16 cellular contexts compared by ENCODE assay signal in the genomic region with DNA sequence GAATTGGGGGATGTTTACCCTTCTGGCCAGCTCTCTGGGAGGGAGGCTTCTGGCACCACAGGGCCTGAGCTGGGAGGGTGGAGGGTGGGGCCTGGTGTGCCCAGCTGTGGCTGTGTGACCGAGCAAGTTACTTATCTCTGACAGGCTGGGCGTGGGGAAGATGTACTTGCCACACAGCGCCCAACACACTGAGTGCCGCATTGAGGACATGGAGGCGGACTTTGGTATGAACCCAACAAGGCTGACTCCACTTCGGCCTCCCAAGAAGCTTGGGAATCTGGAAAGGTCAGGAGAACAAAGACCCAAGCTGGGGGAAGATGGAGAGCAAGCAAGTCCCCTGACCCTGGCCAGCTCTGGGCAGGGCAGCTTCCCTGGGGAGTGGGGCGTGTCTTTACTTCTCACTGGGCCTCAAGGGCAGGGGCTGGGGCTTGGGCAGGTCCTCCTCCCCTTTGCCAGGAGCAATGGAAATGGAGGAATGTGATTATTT. TPM values are rescaled to one million over a fixed set of nuclear protein-coding genes. Genes with fewer than 3 reads are reported as not detected.
A peak's percentile ranks its signal among the peaks of the same experiment; 100 is the strongest.
DNase-seq lines count a peak whose midpoint lies in the region; ATAC-seq and TF ChIP-seq lines count a peak whose summit lies in the region.
"Had no signal": no experiment of that assay in that cellular context is flagged by ENCODE, and none has a peak within 500 bp of the region (broad histone marks: within the 10 kb centered on the region; RNA-seq: fewer than 3 reads in every experiment).

No MANE protein-coding gene starts in this region.

- H3K9ac ChIP-seq in BLaER1, result no peak overlapping the region
- H3K9ac ChIP-seq in OCI-LY3 (ENCODE audit: low read length), result no peak overlapping the region
- H3K9ac ChIP-seq in endodermal cell (ENCODE audit: extremely low read depth, low read length, poor library complexity, severe bottlenecking), result no peak overlapping the region

- peaks cover 96% of the 10 kb centered on the region for H3K79me2 ChIP-seq in OCI-LY3 (ENCODE audit: low read length)

- H3K27ac ChIP-seq in BLaER1 (no peak overlapping the region), OCI-LY3 (ENCODE audit: low read length) (peak overlapping the region; percentile 48), endodermal cell (ENCODE audit: low read depth, low read length) (no peak overlapping the region)

- peak overlapping the region; percentile 4 for H3K4me3 Mint-ChIP-seq in endodermal cell
- H3K4me3 Mint-ChIP-seq in neural crest cell, result peak overlapping the region; percentile 85
- H3K4me3 Mint-ChIP-seq: activated CD4-positive, alpha-beta T cell treated with anti-CD3 and anti-CD28 coated beads, Interleukin-2, amount 10 ng/mL, durations not matched to agents 7 days and 5 days; activated naive CD8-positive, alpha-beta T cell had no signal

- H3K9me3 ChIP-seq in BLaER1, result no peaks in the 10 kb centered on the region
- no peaks in the 10 kb centered on the region for H3K9me3 ChIP-seq in OCI-LY3 (ENCODE audit: insufficient read depth, low read length)
- no peaks in the 10 kb centered on the region for H3K9me3 ChIP-seq in endodermal cell (ENCODE audit: control insufficient read depth, low read length)

- H3K9me3 Mint-ChIP-seq in endodermal cell (peaks cover 3% of the 10 kb centered on the region), neural crest cell (no peaks in the 10 kb centered on the region)
- H3K9me3 Mint-ChIP-seq: activated CD4-positive, alpha-beta T cell treated with anti-CD3 and anti-CD28 coated beads, Interleukin-2, amount 10 ng/mL, durations not matched to agents 7 days and 5 days had no signal

- H3K36me3 ChIP-seq in BLaER1 (no peaks in the 10 kb centered on the region), OCI-LY3 (replicated peaks; ENCODE audit: low read depth, low read length) (peaks cover 57% of the 10 kb centered on the region), endodermal cell (ENCODE audit: control insufficient read depth, insufficient read depth, low read length) (no peaks in the 10 kb centered on the region)

- no peak overlapping the region for H3K27ac Mint-ChIP-seq in endodermal cell
- H3K27ac Mint-ChIP-seq in neural crest cell (ENCODE audit: unreplicated experiment), result no peak overlapping the region
- H3K27ac Mint-ChIP-seq: activated CD4-positive, alpha-beta T cell treated with anti-CD3 and anti-CD28 coated beads, Interleukin-2, amount 10 ng/mL, durations not matched to agents 7 days and 5 days; activated naive CD8-positive, alpha-beta T cell had no signal

- no peak for TF ChIP-seq CTCF in OCI-LY3 (IDR thresholded peaks at IDR 0.05; ENCODE audit: low read depth, low read length)
- no peak for TF ChIP-seq CTCF in endodermal cell (conservative IDR thresholded peaks at IDR 0.05)
- no peak for TF ChIP-seq CTCF in neural crest cell (conservative IDR thresholded peaks at IDR 0.05)

- H3K4me2 ChIP-seq in BLaER1, result 0 out of 2 replicates have a peak overlapping the region, but pooled peaks have one; percentile 2
- peak overlapping the region; percentile 29; the same call in 1 of the 2 replicates for H3K4me2 ChIP-seq in OCI-LY3 (ENCODE audit: low read length)

- no peak overlapping the region for H3K4me3 ChIP-seq in BLaER1
- no peak overlapping the region for H3K4me3 ChIP-seq in OCI-LY3 (ENCODE audit: low read length)
- no peak overlapping the region for H3K4me3 ChIP-seq in endodermal cell (ENCODE audit: low read length)

- ATAC-seq in GM21576 (IDR thresholded peaks at IDR 0.05; ENCODE audit: unreplicated experiment) (no peak), GM21526 (IDR thresholded peaks at IDR 0.05; ENCODE audit: low FRiP score, unreplicated experiment) (no peak)

- H3K27me3 Mint-ChIP-seq in endodermal cell (ENCODE audit: insufficient read depth), result peaks cover 42% of the 10 kb centered on the region
- H3K27me3 Mint-ChIP-seq in neural crest cell (ENCODE audit: low read depth), result peaks cover 12% of the 10 kb centered on the region

- DNase-seq in endodermal cell (peak; percentile 79), neural crest cell (ENCODE audit: low read depth, low spot score) (no peak), GM19238 (ENCODE audit: insufficient read length, low spot score) (no peak), NCI-H2196 (lab: John Stamatoyannopoulos, UW; ENCODE audit: unreplicated experiment) (no peak)
- DNase-seq: activated CD4-positive, alpha-beta T cell treated with anti-CD3 and anti-CD28 coated beads, Interleukin-2, amount 10 ng/mL, durations not matched to agents 7 days and 5 days; effector CD4-positive, alpha-beta T cell; GDM1; GOT3; hippocampal formation; NCI-H345; SHP77 treated with DMSO at 0.1 percent for 48 hours had no signal

- H3K4me1 ChIP-seq in BLaER1 (peaks cover 54% of the 10 kb centered on the region), OCI-LY3 (ENCODE audit: low read length) (peaks cover 76% of the 10 kb centered on the region), endodermal cell (ENCODE audit: control insufficient read depth, insufficient read depth, low read length) (peaks cover 11% of the 10 kb centered on the region)

- no peak overlapping the region for H2AFZ ChIP-seq in OCI-LY3 (ENCODE audit: low read depth, low read length)

- 74 to 77% methylated on average over 5 to 7 of the region's 7 CpGs for WGBS in endodermal cell (ENCODE audit: insufficient coverage in 1 of 2, insufficient read length in 1 of 2), 2 experiments

- peaks cover 16% of the 10 kb centered on the region for H3K4me1 Mint-ChIP-seq in endodermal cell
- H3K4me1 Mint-ChIP-seq in neural crest cell, result peaks cover 36% of the 10 kb centered on the region

- H3K36me3 Mint-ChIP-seq in endodermal cell (ENCODE audit: low read depth) (no peaks in the 10 kb centered on the region), neural crest cell (ENCODE audit: low read depth) (no peaks in the 10 kb centered on the region)

- H3K27me3 ChIP-seq in BLaER1, result peaks cover 7% of the 10 kb centered on the region; the same call in 1 of the 2 replicates
- no peaks in the 10 kb centered on the region for H3K27me3 ChIP-seq in OCI-LY3 (ENCODE audit: low read depth, low read length)
- peaks cover 20% of the 10 kb centered on the region for H3K27me3 ChIP-seq in endodermal cell (ENCODE audit: control insufficient read depth, insufficient read depth, low read length, poor library complexity, severe bottlenecking)

- H4K20me1 ChIP-seq in BLaER1, result no peaks in the 10 kb centered on the region
- peaks cover 63% of the 10 kb centered on the region for H4K20me1 ChIP-seq in OCI-LY3 (ENCODE audit: insufficient read depth, low read length)

RNA-seq across cellular contexts. Expression of gene MGAT3, which starts 2.4 kb away (rescaled TPM):
- total RNA-seq in endodermal cell (10 to 100 TPM in 1 of 2 donors, 1 to 10 TPM in 1; 9.0 to 16.7 TPM), neural crest cell (20.3 and 23.5 TPM in 2 replicates)
- 14.9 TPM for polyA plus RNA-seq in endodermal cell (2013, experiment 1 of 2)
- polyA plus RNA-seq in endodermal cell (2013, experiment 2 of 2), result 12.0 TPM

RNA-seq across cellular contexts. Expression of gene MIEF1, which starts 47.7 kb away (rescaled TPM):
- total RNA-seq in endodermal cell (10 to 100 TPM; 36.0 to 43.3 TPM), neural crest cell (43.3 and 45.0 TPM in 2 replicates)
- polyA plus RNA-seq in endodermal cell (2013, experiment 1 of 2), result 28.1 TPM
- 26.6 TPM for polyA plus RNA-seq in endodermal cell (2013, experiment 2 of 2)

RNA-seq across cellular contexts. Expression of gene TAB1, which starts 54.8 kb away (rescaled TPM):
- 10 to 100 TPM; 27.1 to 35.2 TPM for total RNA-seq in endodermal cell
- polyA plus RNA-seq in endodermal cell (2013, experiment 1 of 2), result 24.4 TPM
- polyA plus RNA-seq in endodermal cell (2013, experiment 2 of 2), result 22.6 TPM
- 33.8 and 38.3 TPM in 2 replicates for total RNA-seq in neural crest cell
